In the genomic region with DNA sequence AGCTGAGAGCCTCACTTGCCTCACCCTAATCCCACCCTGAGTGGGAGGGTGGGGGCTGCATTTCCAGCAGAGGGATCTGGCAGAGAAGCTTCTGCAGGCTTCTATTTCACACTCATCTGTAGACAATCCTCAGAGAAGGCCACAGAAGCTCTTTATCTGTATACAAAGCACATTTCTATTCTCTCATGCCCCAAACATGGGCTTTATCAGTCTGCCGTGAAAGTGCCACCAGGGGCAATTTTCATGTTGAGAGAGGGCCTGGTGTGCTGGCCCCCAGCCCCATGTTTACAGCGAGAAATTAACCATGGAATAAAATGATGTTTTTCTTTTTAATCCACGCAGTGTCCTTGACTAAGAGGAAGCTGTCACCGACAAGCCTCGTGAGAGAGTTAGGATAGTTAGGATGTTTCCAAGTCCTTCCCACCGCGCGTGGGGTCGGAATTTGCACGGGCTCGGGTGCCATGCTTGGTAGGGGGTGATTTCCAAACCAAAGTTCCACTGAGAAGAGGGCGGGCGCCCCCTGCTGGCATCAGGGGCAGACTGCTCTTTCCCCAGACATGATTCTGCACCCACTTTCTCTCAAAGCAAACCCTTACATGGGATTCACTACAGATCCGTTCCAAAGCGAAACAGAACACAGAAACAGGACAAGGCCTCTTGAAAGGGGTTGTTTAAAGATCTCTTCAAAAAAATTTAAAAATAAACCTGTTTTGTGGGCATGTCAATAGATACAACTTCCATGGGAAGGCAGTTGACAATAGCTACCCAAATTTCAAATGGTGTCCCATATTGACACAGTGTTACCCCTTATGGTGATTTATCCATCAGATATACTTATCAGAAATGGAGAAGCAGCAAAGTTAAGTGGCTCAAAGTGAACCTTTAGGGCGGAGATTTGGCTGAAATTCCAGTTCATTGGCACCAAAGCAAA, we compare ENCODE assay signal across 1 cellular context.
TF ChIP-seq lines count a peak whose summit lies in the region.

No MANE protein-coding gene starts in this region.

TF ChIP-seq in endothelial cell of umbilical vein, 7 proteins besides CTCF, POLR2A, EP300 and RAD21:
- no peak for TF ChIP-seq MYC (IDR thresholded peaks at IDR 0.05; ENCODE audit: low read depth, low read length)
- TF ChIP-seq POLR2AphosphoS5 (IDR thresholded peaks at IDR 0.05; ENCODE audit: insufficient read depth, low read depth, low read length) = no peak
- no peak for TF ChIP-seq FOS (IDR thresholded peaks at IDR 0.05; ENCODE audit: borderline replicate concordance, insufficient read depth, low read length)
- TF ChIP-seq GATA2 (IDR thresholded peaks at IDR 0.05; ENCODE audit: insufficient read depth, insufficient read length, low read depth, low read length) = no peak
TF ChIP-seq in endothelial cell of umbilical vein: peak in this region for 0.
